ENCODE assay signal across 8 cellular contexts in the genomic region with DNA sequence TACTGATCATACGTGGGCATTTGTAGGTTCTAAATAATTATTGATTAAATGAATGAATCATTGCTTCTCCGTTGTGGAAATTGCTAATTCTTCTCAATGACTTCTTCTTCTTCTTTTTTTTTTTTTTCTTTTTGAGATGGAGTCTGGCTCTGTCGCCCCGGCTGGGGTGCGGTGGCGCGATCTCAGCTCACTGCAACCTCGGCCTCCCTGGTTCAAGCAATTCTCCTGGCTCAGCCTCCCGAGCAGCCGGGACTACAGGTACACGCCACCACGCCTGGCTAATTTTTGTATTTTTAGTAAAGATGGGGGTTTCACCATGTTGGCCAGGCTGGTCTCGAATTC. TPM values are rescaled to one million over a fixed set of nuclear protein-coding genes. Genes with fewer than 3 reads are reported as not detected.
DNase-seq lines count a peak whose midpoint lies in the region; ATAC-seq and TF ChIP-seq lines count a peak whose summit lies in the region.
"Not testable (repeated sequence)": the region's sequence is repeated elsewhere in the genome, so short reads cannot be mapped to it uniquely, and the experiment has no call there.

No MANE protein-coding gene starts in this region.

- H2BK5ac ChIP-seq in IMR-90 (ENCODE audit: low read depth, low read length, poor library complexity, severe bottlenecking), result peak overlapping the region; percentile 65
- not testable (repeated sequence) for H2BK5ac ChIP-seq in mesendoderm (ENCODE audit: low read length)

- not testable (repeated sequence) for H3K23ac ChIP-seq in IMR-90 (ENCODE audit: low read depth, low read length); mesendoderm (ENCODE audit: low read length)

- dilution Hi-C loops in IMR-90 (cut with HindIII; ENCODE audit: low sequenced_read_pairs, unreplicated experiment), result not testable (repeated sequence)

- 100% methylated on average over 1 of the region's 13 CpGs; no CpG with 5 or more reads in 1 of the 2 experiments for WGBS in IMR-90 (ENCODE audit: extremely low coverage in 2 of 2, insufficient read length in 1 of 2), 2 experiments
- WGBS in esophagus squamous epithelium, 2 donors, result 72 to 73% methylated on average over 5 to 12 of the region's 13 CpGs
- no CpG with 5 or more reads among the region's 13 CpGs for WGBS in mesendoderm (ENCODE audit: extremely low coverage, insufficient coverage, low lambda C conversion rate)

- not testable (repeated sequence) for H3K9me3 Mint-ChIP-seq in Calu3 (ENCODE audit: low read depth, unreplicated experiment); MCF 10A (ENCODE audit: unreplicated experiment)

- not testable (repeated sequence) for H3K9me3 ChIP-seq in IMR-90 (ENCODE audit: control insufficient read depth, insufficient read depth, low read length); SJSA1 (replicated peaks); esophagus squamous epithelium; skeletal muscle satellite cell (replicated peaks; ENCODE audit: low read length)

- H3K79me1 ChIP-seq in IMR-90 (ENCODE audit: low read depth in 1 of 2, low read length in 2 of 2), result peaks cover 18 to 57% of the 10 kb centered on the region in 2 experiments
- H3K79me1 ChIP-seq in mesendoderm (ENCODE audit: low read length), result not testable (repeated sequence)

- H2AK9ac ChIP-seq in IMR-90 (replicated peaks; ENCODE audit: low read depth, low read length, poor library complexity), result not testable (repeated sequence)

- peak overlapping the region; percentile 58; the same call in 1 of the 2 replicates for H3K14ac ChIP-seq in IMR-90 (replicated peaks; ENCODE audit: low read depth, low read length)

- not testable (repeated sequence) for TF ChIP-seq POLR2A in IMR-90 (IDR thresholded peaks at IDR 0.05; ENCODE audit: low read depth, low read length); esophagus squamous epithelium (IDR thresholded peaks at IDR 0.05)

- H2AK5ac ChIP-seq in IMR-90 (ENCODE audit: low read depth, low read length), result peak overlapping the region; percentile 91
- H2AK5ac ChIP-seq in mesendoderm (ENCODE audit: low read length), result not testable (repeated sequence)

- H3K4me1 Mint-ChIP-seq in Calu3 (ENCODE audit: low read depth, unreplicated experiment) (peaks cover 87% of the 10 kb centered on the region), MCF 10A (ENCODE audit: insufficient read depth, unreplicated experiment) (peaks cover 35% of the 10 kb centered on the region)

- H3K27me3 ChIP-seq in IMR-90 (ENCODE audit: control insufficient read depth, insufficient read depth, low read length); SJSA1 (replicated peaks); esophagus squamous epithelium; mesendoderm (ENCODE audit: insufficient read depth, low read length, poor library complexity); skeletal muscle satellite cell (ENCODE audit: control insufficient read depth, insufficient read depth, low read length): not testable (repeated sequence)

- DNase-seq in Calu3; IMR-90; SJSA1 (ENCODE audit: low read depth in 1 of 2, low spot score in 2 of 2); MCF 10A (ENCODE audit: unreplicated experiment); esophagus squamous epithelium (lab: John Stamatoyannopoulos, UW); mesendoderm: not testable (repeated sequence)

- not testable (repeated sequence) for H3K18ac ChIP-seq in IMR-90 (ENCODE audit: low read depth, low read length)
- peak overlapping the region; percentile 80 for H3K18ac ChIP-seq in mesendoderm (ENCODE audit: low read length)

- TF ChIP-seq RAD21 in IMR-90 (IDR thresholded peaks at IDR 0.05; ENCODE audit: low read length), result not testable (repeated sequence)

- H4K91ac ChIP-seq in IMR-90 (ENCODE audit: insufficient read depth, low read depth, low read length), result not testable (repeated sequence)

- in situ Hi-C loops in IMR-90 (cut with MboI; ENCODE audit: low sequenced_read_pairs), result not testable (repeated sequence)

- not testable (repeated sequence) for TF ChIP-seq CTCF in 22Rv1 (IDR thresholded peaks at IDR 0.05); Calu3 (IDR thresholded peaks at IDR 0.05; ENCODE audit: unreplicated experiment); IMR-90 (conservative IDR thresholded peaks at IDR 0.05; ENCODE audit: low read depth, low read length); MCF 10A (IDR thresholded peaks at IDR 0.05; ENCODE audit: unreplicated experiment); esophagus squamous epithelium (IDR thresholded peaks at IDR 0.05)

- not testable (repeated sequence) for H3K36me3 ChIP-seq in IMR-90 (ENCODE audit: control insufficient read depth, insufficient read depth, low read length); mesendoderm (ENCODE audit: control insufficient read depth, insufficient read depth, low read length)
- H3K36me3 ChIP-seq in SJSA1 (peaks cover 27% of the 10 kb centered on the region), esophagus squamous epithelium (peaks cover 0 to 11% (median 0%) of the 10 kb centered on the region in 3 donors), skeletal muscle satellite cell (ENCODE audit: insufficient read depth, low read length) (peaks cover 11% of the 10 kb centered on the region)

- peak overlapping the region; percentile 79 for H3K27ac ChIP-seq in 22Rv1
- peak overlapping the region; percentile 84; the same call in 1 of the 2 replicates for H3K27ac ChIP-seq in IMR-90 (ENCODE audit: insufficient read depth, low read length)
- H3K27ac ChIP-seq in SJSA1, result peak overlapping the region; percentile 35; the same call in 1 of the 2 replicates
- peak overlapping the region; percentile 76 to 90 (median 82) for H3K27ac ChIP-seq in esophagus squamous epithelium
- H3K27ac ChIP-seq in mesendoderm (ENCODE audit: low read depth, low read length), result not testable (repeated sequence)

- CTCF ChIA-PET in Calu3 (lab: Charles Lee), result interaction anchor here (0.6 to 1.2 kb wide), 3 partner anchors 10 to 110 kb away, joined by 3 to 6 read pairs (median 3); no protein-coding TSS in a partner anchor
- CTCF ChIA-PET in IMR-90 (lab: Yijun Ruan, JAX), result interaction anchor here (1.1 kb wide), 1 partner anchor 60 kb away, joined by 3 read pairs; no protein-coding TSS in a partner anchor
- CTCF ChIA-PET in MCF 10A (lab: Yijun Ruan, JAX), result interaction anchor here (0.7 to 1.2 kb wide), 4 partner anchors 22 to 456 kb away, joined by 3 to 5 read pairs (median 4); no protein-coding TSS in a partner anchor

- H3K56ac ChIP-seq in IMR-90 (ENCODE audit: extremely low read depth, insufficient read depth, low read length), result not testable (repeated sequence)
- peak overlapping the region; percentile 4 for H3K56ac ChIP-seq in mesendoderm (ENCODE audit: low read length)

- not testable (repeated sequence) for H3K27me3 Mint-ChIP-seq in Calu3 (ENCODE audit: unreplicated experiment); MCF 10A (ENCODE audit: insufficient read depth, unreplicated experiment)

- H3K4me1 ChIP-seq in IMR-90 (ENCODE audit: control insufficient read depth, insufficient read depth, low read length) (peaks cover 13% of the 10 kb centered on the region), SJSA1 (replicated peaks) (peaks cover 34% of the 10 kb centered on the region), esophagus squamous epithelium (peaks cover 27 to 89% (median 41%) of the 10 kb centered on the region in 3 donors), skeletal muscle satellite cell (ENCODE audit: control insufficient read depth, insufficient read depth, low read length) (peaks cover 56% of the 10 kb centered on the region)
- H3K4me1 ChIP-seq in mesendoderm (ENCODE audit: control insufficient read depth, low read depth, low read length), result not testable (repeated sequence)

- not testable (repeated sequence) for H2BK15ac ChIP-seq in IMR-90 (ENCODE audit: low read depth, low read length); mesendoderm (replicated peaks; ENCODE audit: low read depth)

- not testable (repeated sequence) for H2AFZ ChIP-seq in IMR-90 (replicated peaks; ENCODE audit: low read length, poor library complexity)

- H3K4ac ChIP-seq in IMR-90 (ENCODE audit: low read depth, low read length), result peak overlapping the region; percentile 74; the same call in 1 of the 2 replicates
- peak overlapping the region; percentile 52 for H3K4ac ChIP-seq in mesendoderm (ENCODE audit: low read depth, low read length)

- H3K27ac Mint-ChIP-seq in Calu3 (ENCODE audit: unreplicated experiment), result peak overlapping the region; percentile 87
- H3K27ac Mint-ChIP-seq in MCF 10A (ENCODE audit: low read depth, unreplicated experiment), result peak overlapping the region; percentile 39

- ATAC-seq in IMR-90 (ENCODE audit: low read depth), result not testable (repeated sequence)

- H4K8ac ChIP-seq in IMR-90 (ENCODE audit: low read depth in 2 of 2, low read length in 2 of 2), result peak overlapping the region in 1 of 2 experiments; percentile 4; a peak in 1 of 4 replicates
- H4K8ac ChIP-seq in mesendoderm (ENCODE audit: low read depth, low read length), result not testable (repeated sequence)

- not testable (repeated sequence) for H2BK20ac ChIP-seq in IMR-90 (ENCODE audit: low read depth, low read length)

- H3K4me2 ChIP-seq in IMR-90 (ENCODE audit: low read depth, low read length); mesendoderm (ENCODE audit: low read length); skeletal muscle satellite cell (ENCODE audit: low read length): not testable (repeated sequence)

- peaks cover 54% of the 10 kb centered on the region for H3K36me3 Mint-ChIP-seq in Calu3 (ENCODE audit: insufficient read depth, unreplicated experiment)
- H3K36me3 Mint-ChIP-seq in MCF 10A (ENCODE audit: insufficient read depth, unreplicated experiment), result peaks cover 22% of the 10 kb centered on the region

- H4K20me1 ChIP-seq in IMR-90 (ENCODE audit: insufficient read depth, low read length), result not testable (repeated sequence)

- peak overlapping the region; percentile 30 for H3K4me3 Mint-ChIP-seq in Calu3 (ENCODE audit: low read depth, unreplicated experiment)
- H3K4me3 Mint-ChIP-seq in MCF 10A (ENCODE audit: unreplicated experiment), result not testable (repeated sequence)

- not testable (repeated sequence) for H3K9ac ChIP-seq in IMR-90 (ENCODE audit: low read depth, low read length); mesendoderm (ENCODE audit: low read length)
- H3K9ac ChIP-seq in skeletal muscle satellite cell (ENCODE audit: low read depth, low read length), result peak overlapping the region; percentile 15

- not testable (repeated sequence) for H4K5ac ChIP-seq in IMR-90 (ENCODE audit: low read depth, low read length); mesendoderm (ENCODE audit: low read length)

- peaks cover 65% of the 10 kb centered on the region for H3K79me2 ChIP-seq in mesendoderm (ENCODE audit: control insufficient read depth, insufficient read depth, low read length)

- H2BK120ac ChIP-seq in IMR-90 (ENCODE audit: low read depth, low read length), result 0 out of 2 replicates have a peak overlapping the region, but pooled peaks have one; percentile 31
- not testable (repeated sequence) for H2BK120ac ChIP-seq in mesendoderm (ENCODE audit: low read depth, low read length)

- not testable (repeated sequence) for BruUV-seq in Calu3 (replicated peaks; lab: Mats Ljungman, UMichigan); IMR-90 (replicated peaks; lab: Mats Ljungman, UMichigan); MCF 10A (replicated peaks; lab: Mats Ljungman, UMichigan)

- intact Hi-C loops in Calu3 (cut with micrococcal nuclease; ENCODE audit: unreplicated experiment); IMR-90 (cut with micrococcal nuclease); MCF 10A (cut with micrococcal nuclease); esophagus squamous epithelium (cut with DNase I): not testable (repeated sequence)

- not testable (repeated sequence) for H3K9me1 ChIP-seq in IMR-90 (ENCODE audit: insufficient read depth, low read length)

- POLR2A ChIA-PET in IMR-90 (lab: Charles Lee; ENCODE audit: unreplicated experiment), result not testable (repeated sequence)
- POLR2A ChIA-PET in MCF 10A (lab: Yijun Ruan, JAX), result interaction anchor here (1.6 to 8.3 kb wide), 2 partner anchors 29 to 114 kb away, joined by 6 to 66 read pairs; a partner anchor contains a TSS

- H3K4me3 ChIP-seq in IMR-90 (ENCODE audit: insufficient read depth, low read depth, low read length); SJSA1; mesendoderm (ENCODE audit: low read length); skeletal muscle satellite cell (ENCODE audit: low read length): not testable (repeated sequence)
- H3K4me3 ChIP-seq in esophagus squamous epithelium, result peak overlapping the region in 1 of 4 donors; percentile 2

RNA-seq across cellular contexts. Expression of a gene that starts 32.5 kb away (rescaled TPM):
- total RNA-seq in Calu3 (2022), result 141 and 152 TPM in 2 replicates
- total RNA-seq in IMR-90 (2012; rRNA removed), result 54.3 and 61.9 TPM in 2 replicates
- 79.0 and 85.5 TPM in 2 replicates for polyA plus RNA-seq in IMR-90 (2012; rRNA removed)
- polyA plus RNA-seq in IMR-90 (2012; cell fraction: cytosol; rRNA removed), result 33.5 and 44.0 TPM in 2 replicates
- 67.7 and 84.6 TPM in 2 replicates for polyA plus RNA-seq in IMR-90 (2012; cell fraction: nucleus; rRNA removed; ENCODE audit: low replicate concordance)
- total RNA-seq in SJSA1 (2014; rRNA removed; shearing (Covaris generic)), result 53.3 and 59.7 TPM in 2 replicates
- total RNA-seq in MCF 10A (2022), result 114 and 129 TPM in 2 replicates
- 10 to 100 TPM; 44.7 to 71.5 (median 56.0) TPM for total RNA-seq in esophagus squamous epithelium
- polyA plus RNA-seq in mesendoderm (2013, experiment 1 of 2), result 157 TPM
- polyA plus RNA-seq in mesendoderm (2013, experiment 2 of 2), result 159 TPM
- 60.8 and 68.1 TPM in 2 replicates for total RNA-seq in skeletal muscle satellite cell (2012; rRNA removed)
